1 cellular context compared by ENCODE assay signal in the genomic region with DNA sequence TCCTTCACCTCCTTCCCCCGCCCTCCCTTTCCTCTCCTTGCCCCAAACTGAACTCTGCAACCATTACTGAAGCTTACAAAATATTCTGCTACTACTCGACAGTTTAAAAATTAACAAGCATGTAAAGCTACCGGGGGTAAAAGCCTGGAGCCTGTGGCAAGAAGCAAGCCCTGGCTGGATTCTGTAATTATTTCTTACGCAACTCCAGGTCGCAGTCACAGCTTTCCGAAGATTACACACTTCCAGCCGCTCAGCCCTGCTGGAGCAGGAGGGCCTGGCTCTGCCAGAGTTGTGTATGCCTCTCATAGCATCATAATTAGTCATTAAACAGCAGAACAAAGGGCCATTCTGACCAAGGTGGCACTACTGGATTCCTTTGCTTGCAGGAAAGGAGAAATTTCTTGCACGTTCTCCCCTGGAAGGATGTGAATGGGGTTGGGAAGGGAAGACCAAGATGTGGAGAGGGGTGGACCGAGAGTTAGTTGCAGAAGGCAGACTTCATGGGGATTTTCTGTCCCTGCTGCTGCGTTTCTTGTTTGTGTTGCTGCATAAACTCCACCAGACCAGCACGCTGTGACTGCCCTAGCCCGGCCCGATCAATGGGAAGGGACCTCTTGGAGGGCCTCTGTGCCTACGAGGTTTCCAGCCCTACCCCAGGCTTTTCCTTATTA.
TF ChIP-seq lines count a peak whose summit lies in the region.

No MANE protein-coding gene starts in this region.

TF ChIP-seq in HepG2, 621 proteins besides CTCF, POLR2A, EP300 and RAD21 (continued from another document and continues in another):
- TF ChIP-seq, protein P1, sequence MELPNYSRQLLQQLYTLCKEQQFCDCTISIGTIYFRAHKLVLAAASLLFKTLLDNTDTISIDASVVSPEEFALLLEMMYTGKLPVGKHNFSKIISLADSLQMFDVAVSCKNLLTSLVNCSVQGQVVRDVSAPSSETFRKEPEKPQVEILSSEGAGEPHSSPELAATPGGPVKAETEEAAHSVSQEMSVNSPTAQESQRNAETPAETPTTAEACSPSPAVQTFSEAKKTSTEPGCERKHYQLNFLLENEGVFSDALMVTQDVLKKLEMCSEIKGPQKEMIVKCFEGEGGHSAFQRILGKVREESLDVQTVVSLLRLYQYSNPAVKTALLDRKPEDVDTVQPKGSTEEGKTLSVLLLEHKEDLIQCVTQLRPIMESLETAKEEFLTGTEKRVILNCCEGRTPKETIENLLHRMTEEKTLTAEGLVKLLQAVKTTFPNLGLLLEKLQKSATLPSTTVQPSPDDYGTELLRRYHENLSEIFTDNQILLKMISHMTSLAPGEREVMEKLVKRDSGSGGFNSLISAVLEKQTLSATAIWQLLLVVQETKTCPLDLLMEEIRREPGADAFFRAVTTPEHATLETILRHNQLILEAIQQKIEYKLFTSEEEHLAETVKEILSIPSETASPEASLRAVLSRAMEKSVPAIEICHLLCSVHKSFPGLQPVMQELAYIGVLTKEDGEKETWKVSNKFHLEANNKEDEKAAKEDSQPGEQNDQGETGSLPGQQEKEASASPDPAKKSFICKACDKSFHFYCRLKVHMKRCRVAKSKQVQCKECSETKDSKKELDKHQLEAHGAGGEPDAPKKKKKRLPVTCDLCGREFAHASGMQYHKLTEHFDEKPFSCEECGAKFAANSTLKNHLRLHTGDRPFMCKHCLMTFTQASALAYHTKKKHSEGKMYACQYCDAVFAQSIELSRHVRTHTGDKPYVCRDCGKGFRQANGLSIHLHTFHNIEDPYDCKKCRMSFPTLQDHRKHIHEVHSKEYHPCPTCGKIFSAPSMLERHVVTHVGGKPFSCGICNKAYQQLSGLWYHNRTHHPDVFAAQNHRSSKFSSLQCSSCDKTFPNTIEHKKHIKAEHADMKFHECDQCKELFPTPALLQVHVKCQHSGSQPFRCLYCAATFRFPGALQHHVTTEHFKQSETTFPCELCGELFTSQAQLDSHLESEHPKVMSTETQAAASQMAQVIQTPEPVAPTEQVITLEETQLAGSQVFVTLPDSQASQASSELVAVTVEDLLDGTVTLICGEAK (IDR thresholded peaks at IDR 0.05): no peak
- TF ChIP-seq, protein P1 (CRISPR knock-in tag; IDR thresholded peaks at IDR 0.05): peak; percentile 66; the same call in 1 of the 2 replicates
- peak; percentile 92 for TF ChIP-seq NCOA2 (CRISPR knock-in tag; IDR thresholded peaks at IDR 0.05)
- no peak for TF ChIP-seq RFXANK (CRISPR knock-in tag; IDR thresholded peaks at IDR 0.05)
- no peak for TF ChIP-seq PCBP1 (IDR thresholded peaks at IDR 0.05; ENCODE audit: borderline replicate concordance, low read depth, low read length)
- no peak for TF ChIP-seq RCOR2 (CRISPR knock-in tag; IDR thresholded peaks at IDR 0.05)
- TF ChIP-seq, protein P2, sequence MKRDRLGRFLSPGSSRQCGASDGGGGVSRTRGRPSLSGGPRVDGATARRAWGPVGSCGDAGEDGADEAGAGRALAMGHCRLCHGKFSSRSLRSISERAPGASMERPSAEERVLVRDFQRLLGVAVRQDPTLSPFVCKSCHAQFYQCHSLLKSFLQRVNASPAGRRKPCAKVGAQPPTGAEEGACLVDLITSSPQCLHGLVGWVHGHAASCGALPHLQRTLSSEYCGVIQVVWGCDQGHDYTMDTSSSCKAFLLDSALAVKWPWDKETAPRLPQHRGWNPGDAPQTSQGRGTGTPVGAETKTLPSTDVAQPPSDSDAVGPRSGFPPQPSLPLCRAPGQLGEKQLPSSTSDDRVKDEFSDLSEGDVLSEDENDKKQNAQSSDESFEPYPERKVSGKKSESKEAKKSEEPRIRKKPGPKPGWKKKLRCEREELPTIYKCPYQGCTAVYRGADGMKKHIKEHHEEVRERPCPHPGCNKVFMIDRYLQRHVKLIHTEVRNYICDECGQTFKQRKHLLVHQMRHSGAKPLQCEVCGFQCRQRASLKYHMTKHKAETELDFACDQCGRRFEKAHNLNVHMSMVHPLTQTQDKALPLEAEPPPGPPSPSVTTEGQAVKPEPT (CRISPR knock-in tag; IDR thresholded peaks at IDR 0.05; ENCODE audit: low read depth): 0 out of 2 replicates have a peak, but pooled peaks have one; percentile 51
- TF ChIP-seq ETV6 (CRISPR knock-in tag; conservative IDR thresholded peaks at IDR 0.05): no peak
- TF ChIP-seq ZNF496 (CRISPR knock-in tag; IDR thresholded peaks at IDR 0.05; ENCODE audit: insufficient replicate concordance): no peak
- TF ChIP-seq ZNF788 (CRISPR knock-in tag; IDR thresholded peaks at IDR 0.05; ENCODE audit: borderline replicate concordance): peak; percentile 86; the same call in 1 of the 2 replicates
- TF ChIP-seq, protein P3, sequence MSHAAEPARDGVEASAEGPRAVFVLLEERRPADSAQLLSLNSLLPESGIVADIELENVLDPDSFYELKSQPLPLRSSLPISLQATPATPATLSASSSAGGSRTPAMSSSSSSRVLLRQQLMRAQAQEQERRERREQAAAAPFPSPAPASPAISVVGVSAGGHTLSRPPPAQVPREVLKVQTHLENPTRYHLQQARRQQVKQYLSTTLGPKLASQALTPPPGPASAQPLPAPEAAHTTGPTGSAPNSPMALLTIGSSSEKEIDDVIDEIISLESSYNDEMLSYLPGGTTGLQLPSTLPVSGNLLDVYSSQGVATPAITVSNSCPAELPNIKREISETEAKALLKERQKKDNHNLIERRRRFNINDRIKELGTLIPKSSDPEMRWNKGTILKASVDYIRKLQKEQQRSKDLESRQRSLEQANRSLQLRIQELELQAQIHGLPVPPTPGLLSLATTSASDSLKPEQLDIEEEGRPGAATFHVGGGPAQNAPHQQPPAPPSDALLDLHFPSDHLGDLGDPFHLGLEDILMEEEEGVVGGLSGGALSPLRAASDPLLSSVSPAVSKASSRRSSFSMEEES (CRISPR knock-in tag; IDR thresholded peaks at IDR 0.05): peak; percentile 86
- TF ChIP-seq SP4 (CRISPR knock-in tag; IDR thresholded peaks at IDR 0.05): peak; percentile 52; the same call in 1 of the 2 replicates
- TF ChIP-seq ZNF720 (CRISPR knock-in tag; IDR thresholded peaks at IDR 0.05): no peak
- TF ChIP-seq TAF1 (CRISPR knock-in tag; IDR thresholded peaks at IDR 0.05): peak; percentile 50; the same call in 1 of the 2 replicates
- TF ChIP-seq, protein P4, sequence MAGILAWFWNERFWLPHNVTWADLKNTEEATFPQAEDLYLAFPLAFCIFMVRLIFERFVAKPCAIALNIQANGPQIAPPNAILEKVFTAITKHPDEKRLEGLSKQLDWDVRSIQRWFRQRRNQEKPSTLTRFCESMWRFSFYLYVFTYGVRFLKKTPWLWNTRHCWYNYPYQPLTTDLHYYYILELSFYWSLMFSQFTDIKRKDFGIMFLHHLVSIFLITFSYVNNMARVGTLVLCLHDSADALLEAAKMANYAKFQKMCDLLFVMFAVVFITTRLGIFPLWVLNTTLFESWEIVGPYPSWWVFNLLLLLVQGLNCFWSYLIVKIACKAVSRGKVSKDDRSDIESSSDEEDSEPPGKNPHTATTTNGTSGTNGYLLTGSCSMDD (CRISPR knock-in tag; IDR thresholded peaks at IDR 0.05): no peak
- TF ChIP-seq, protein P5, sequence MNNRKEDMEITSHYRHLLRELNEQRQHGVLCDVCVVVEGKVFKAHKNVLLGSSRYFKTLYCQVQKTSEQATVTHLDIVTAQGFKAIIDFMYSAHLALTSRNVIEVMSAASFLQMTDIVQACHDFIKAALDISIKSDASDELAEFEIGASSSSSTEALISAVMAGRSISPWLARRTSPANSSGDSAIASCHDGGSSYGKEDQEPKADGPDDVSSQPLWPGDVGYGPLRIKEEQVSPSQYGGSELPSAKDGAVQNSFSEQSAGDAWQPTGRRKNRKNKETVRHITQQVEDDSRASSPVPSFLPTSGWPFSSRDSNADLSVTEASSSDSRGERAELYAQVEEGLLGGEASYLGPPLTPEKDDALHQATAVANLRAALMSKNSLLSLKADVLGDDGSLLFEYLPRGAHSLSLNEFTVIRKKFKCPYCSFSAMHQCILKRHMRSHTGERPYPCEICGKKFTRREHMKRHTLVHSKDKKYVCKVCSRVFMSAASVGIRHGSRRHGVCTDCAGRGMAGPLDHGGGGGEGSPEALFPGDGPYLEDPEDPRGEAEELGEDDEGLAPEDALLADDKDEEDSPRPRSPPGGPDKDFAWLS (CRISPR knock-in tag; IDR thresholded peaks at IDR 0.05; ENCODE audit: borderline replicate concordance): no peak
- no peak for TF ChIP-seq HNRNPLL (IDR thresholded peaks at IDR 0.05; ENCODE audit: low read depth, low read length, poor library complexity, severe bottlenecking)
- TF ChIP-seq, protein P6, sequence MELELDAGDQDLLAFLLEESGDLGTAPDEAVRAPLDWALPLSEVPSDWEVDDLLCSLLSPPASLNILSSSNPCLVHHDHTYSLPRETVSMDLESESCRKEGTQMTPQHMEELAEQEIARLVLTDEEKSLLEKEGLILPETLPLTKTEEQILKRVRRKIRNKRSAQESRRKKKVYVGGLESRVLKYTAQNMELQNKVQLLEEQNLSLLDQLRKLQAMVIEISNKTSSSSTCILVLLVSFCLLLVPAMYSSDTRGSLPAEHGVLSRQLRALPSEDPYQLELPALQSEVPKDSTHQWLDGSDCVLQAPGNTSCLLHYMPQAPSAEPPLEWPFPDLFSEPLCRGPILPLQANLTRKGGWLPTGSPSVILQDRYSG (CRISPR knock-in tag; IDR thresholded peaks at IDR 0.05): no peak
- peak; percentile 98 for TF ChIP-seq REPIN1 (CRISPR knock-in tag; IDR thresholded peaks at IDR 0.05; ENCODE audit: borderline replicate concordance, low read depth)
- TF ChIP-seq MIER2 (CRISPR knock-in tag; IDR thresholded peaks at IDR 0.05): peak; percentile 70; the same call in 1 of the 2 replicates
- TF ChIP-seq ZBTB7A (CRISPR knock-in tag; IDR thresholded peaks at IDR 0.05): no peak
- peak; percentile 61 for TF ChIP-seq ZFX (CRISPR knock-in tag; IDR thresholded peaks at IDR 0.05; ENCODE audit: low read depth)
- TF ChIP-seq ZNF549 (CRISPR knock-in tag; IDR thresholded peaks at IDR 0.05): no peak
- no peak for TF ChIP-seq ZNF34 (CRISPR knock-in tag; IDR thresholded peaks at IDR 0.05; ENCODE audit: borderline replicate concordance)
- TF ChIP-seq ZNF546 (CRISPR knock-in tag; conservative IDR thresholded peaks at IDR 0.05): no peak
- peak; percentile 79; the same call in 1 of the 2 replicates for TF ChIP-seq KDM4B (CRISPR knock-in tag; IDR thresholded peaks at IDR 0.05)
- no peak for TF ChIP-seq ZC3H4 (CRISPR knock-in tag; IDR thresholded peaks at IDR 0.05; ENCODE audit: borderline replicate concordance)
- TF ChIP-seq, protein P7, sequence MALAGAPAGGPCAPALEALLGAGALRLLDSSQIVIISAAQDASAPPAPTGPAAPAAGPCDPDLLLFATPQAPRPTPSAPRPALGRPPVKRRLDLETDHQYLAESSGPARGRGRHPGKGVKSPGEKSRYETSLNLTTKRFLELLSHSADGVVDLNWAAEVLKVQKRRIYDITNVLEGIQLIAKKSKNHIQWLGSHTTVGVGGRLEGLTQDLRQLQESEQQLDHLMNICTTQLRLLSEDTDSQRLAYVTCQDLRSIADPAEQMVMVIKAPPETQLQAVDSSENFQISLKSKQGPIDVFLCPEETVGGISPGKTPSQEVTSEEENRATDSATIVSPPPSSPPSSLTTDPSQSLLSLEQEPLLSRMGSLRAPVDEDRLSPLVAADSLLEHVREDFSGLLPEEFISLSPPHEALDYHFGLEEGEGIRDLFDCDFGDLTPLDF (CRISPR knock-in tag; IDR thresholded peaks at IDR 0.05): no peak
- TF ChIP-seq KLF6 (CRISPR knock-in tag; IDR thresholded peaks at IDR 0.05): no peak
- TF ChIP-seq SETDB1 (CRISPR knock-in tag; IDR thresholded peaks at IDR 0.05; ENCODE audit: borderline replicate concordance): no peak
- TF ChIP-seq KDM2A (CRISPR knock-in tag; IDR thresholded peaks at IDR 0.05; ENCODE audit: borderline replicate concordance, low read depth): peak; percentile 92
- TF ChIP-seq, protein P8, sequence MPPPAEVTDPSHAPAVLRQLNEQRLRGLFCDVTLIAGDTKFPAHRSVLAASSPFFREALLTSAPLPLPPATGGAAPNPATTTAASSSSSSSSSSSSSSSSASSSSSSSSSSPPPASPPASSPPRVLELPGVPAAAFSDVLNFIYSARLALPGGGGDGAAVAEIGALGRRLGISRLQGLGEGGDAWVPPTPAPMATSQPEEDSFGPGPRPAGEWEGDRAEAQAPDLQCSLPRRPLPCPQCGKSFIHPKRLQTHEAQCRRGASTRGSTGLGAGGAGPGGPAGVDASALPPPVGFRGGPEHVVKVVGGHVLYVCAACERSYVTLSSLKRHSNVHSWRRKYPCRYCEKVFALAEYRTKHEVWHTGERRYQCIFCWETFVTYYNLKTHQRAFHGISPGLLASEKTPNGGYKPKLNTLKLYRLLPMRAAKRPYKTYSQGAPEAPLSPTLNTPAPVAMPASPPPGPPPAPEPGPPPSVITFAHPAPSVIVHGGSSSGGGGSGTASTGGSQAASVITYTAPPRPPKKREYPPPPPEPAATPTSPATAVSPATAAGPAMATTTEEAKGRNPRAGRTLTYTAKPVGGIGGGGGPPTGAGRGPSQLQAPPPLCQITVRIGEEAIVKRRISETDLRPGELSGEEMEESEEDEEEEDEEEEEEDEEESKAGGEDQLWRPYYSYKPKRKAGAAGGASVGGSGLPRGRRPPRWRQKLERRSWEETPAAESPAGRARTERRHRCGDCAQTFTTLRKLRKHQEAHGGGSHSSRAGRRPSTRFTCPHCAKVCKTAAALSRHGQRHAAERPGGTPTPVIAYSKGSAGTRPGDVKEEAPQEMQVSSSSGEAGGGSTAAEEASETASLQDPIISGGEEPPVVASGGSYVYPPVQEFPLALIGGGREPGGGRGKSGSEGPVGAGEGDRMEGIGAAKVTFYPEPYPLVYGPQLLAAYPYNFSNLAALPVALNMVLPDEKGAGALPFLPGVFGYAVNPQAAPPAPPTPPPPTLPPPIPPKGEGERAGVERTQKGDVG (CRISPR knock-in tag; IDR thresholded peaks at IDR 0.05; ENCODE audit: borderline replicate concordance): peak; percentile 43; the same call in 1 of the 2 replicates
- peak; percentile 45; the same call in 1 of the 2 replicates for TF ChIP-seq GABPB1 (CRISPR knock-in tag; IDR thresholded peaks at IDR 0.05)
- TF ChIP-seq GATA4 (IDR thresholded peaks at IDR 0.05; ENCODE audit: borderline replicate concordance, low read depth): peak; percentile 59; the same call in 1 of the 2 replicates
- no peak; the same call in 1 of the 2 replicates for TF ChIP-seq ZNF766 (CRISPR knock-in tag; IDR thresholded peaks at IDR 0.05; ENCODE audit: borderline replicate concordance)
